ENCODE assay signal across 17 cellular contexts in the genomic region with DNA sequence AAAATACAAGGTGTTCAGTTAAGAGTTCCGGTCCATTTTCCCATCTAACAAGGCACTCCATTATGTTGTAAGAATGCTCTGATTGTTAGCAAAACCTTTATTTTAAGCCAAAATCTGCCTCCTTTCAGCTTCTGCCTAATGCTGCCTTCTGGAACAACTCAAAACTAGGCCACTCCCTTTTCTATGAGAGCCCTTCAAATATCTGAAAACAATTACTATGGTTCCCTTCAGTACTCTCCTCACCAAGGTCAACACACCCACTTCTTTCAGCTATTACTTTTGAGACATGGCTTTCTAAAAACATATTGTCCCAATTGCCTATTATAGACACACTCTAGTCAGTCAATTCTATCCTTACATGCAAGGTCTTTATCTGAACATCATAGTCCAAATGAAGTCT.
"Had no signal": no experiment of that assay in that cellular context is flagged by ENCODE, and none has a peak within 500 bp of the region (broad histone marks: within the 10 kb centered on the region; RNA-seq: fewer than 3 reads in every experiment).

No MANE protein-coding gene starts in this region.

- H3K36me3 Mint-ChIP-seq: stimulated activated effector memory CD8-positive, alpha-beta T cell treated with anti-CD3 and anti-CD28 coated beads, Interleukin-12 subunit alpha, Interleukin-12 subunit beta, amount 100 ng/mL, for 72 hours had no signal

- H3K4me1 ChIP-seq: esophagus squamous epithelium, stomach had no signal

- H3K4me2 ChIP-seq: smooth muscle cell had no signal

- H3K27ac Mint-ChIP-seq: activated CD4-positive, alpha-beta T cell treated with anti-CD3 and anti-CD28 coated beads for 36 hours; activated naive CD4-positive, alpha-beta T cell treated with anti-CD3 and anti-CD28 coated beads, Interleukin-2, amount 50 U/mL, for 72 hours; activated T-helper 1 cell treated with anti-CD3 and anti-CD28 coated beads, Interleukin-12 subunit alpha, Interleukin-12 subunit beta, Interleukin-2, Interleukin-4 antibody, amounts not matched to agents 30 ng/mL and 10 ng/mL and 1 ng/mL, durations not matched to agents 14 hours and 24 hours and 36 hours; dendritic cell treated with granulocyte-macrophage colony-stimulating factor and Interleukin-4, amounts not matched to agents 40 ng/mL and 50 ng/mL, for 4 days; naive thymus-derived CD8-positive, alpha-beta T cell; stimulated activated effector memory CD8-positive, alpha-beta T cell treated with anti-CD3 and anti-CD28 coated beads, Interleukin-12 subunit alpha, Interleukin-12 subunit beta, amount 100 ng/mL, for 72 hours had no signal

- H3K4me1 Mint-ChIP-seq: activated CD4-positive, alpha-beta T cell treated with anti-CD3 and anti-CD28 coated beads for 36 hours; naive thymus-derived CD8-positive, alpha-beta T cell; stimulated activated effector memory CD8-positive, alpha-beta T cell treated with anti-CD3 and anti-CD28 coated beads, Interleukin-12 subunit alpha, Interleukin-12 subunit beta, amount 100 ng/mL, for 72 hours had no signal

- ATAC-seq: activated CD4-positive, alpha-beta T cell treated with anti-CD3 and anti-CD28 coated beads for 36 hours; activated naive CD4-positive, alpha-beta T cell treated with anti-CD3 and anti-CD28 coated beads, Interleukin-2, amount 50 U/mL, for 72 hours; naive thymus-derived CD8-positive, alpha-beta T cell; sciatic nerve; stimulated activated effector memory CD8-positive, alpha-beta T cell treated with anti-CD3 and anti-CD28 coated beads, Interleukin-12 subunit alpha, Interleukin-12 subunit beta, amount 100 ng/mL, for 72 hours had no signal

- H3K36me3 ChIP-seq: esophagus squamous epithelium, ovary, stomach had no signal

- H3K9me3 ChIP-seq: ovary had no signal

- H3K27me3 ChIP-seq: esophagus squamous epithelium, ovary, stomach had no signal

- H3K27me3 Mint-ChIP-seq: activated CD4-positive, alpha-beta T cell treated with anti-CD3 and anti-CD28 coated beads for 36 hours; dendritic cell treated with granulocyte-macrophage colony-stimulating factor and Interleukin-4, amounts not matched to agents 40 ng/mL and 50 ng/mL, for 4 days; naive thymus-derived CD8-positive, alpha-beta T cell had no signal

- H3K4me3 Mint-ChIP-seq: activated CD4-positive, alpha-beta T cell treated with anti-CD3 and anti-CD28 coated beads for 36 hours; activated T-helper 1 cell treated with anti-CD3 and anti-CD28 coated beads, Interleukin-12 subunit alpha, Interleukin-12 subunit beta, Interleukin-2, Interleukin-4 antibody, amounts not matched to agents 30 ng/mL and 10 ng/mL and 1 ng/mL, durations not matched to agents 14 hours and 24 hours and 36 hours; dendritic cell treated with granulocyte-macrophage colony-stimulating factor and Interleukin-4, amounts not matched to agents 40 ng/mL and 50 ng/mL, for 4 days; naive thymus-derived CD8-positive, alpha-beta T cell; stimulated activated effector memory CD8-positive, alpha-beta T cell treated with anti-CD3 and anti-CD28 coated beads, Interleukin-12 subunit alpha, Interleukin-12 subunit beta, amount 100 ng/mL, for 72 hours had no signal

- H3K27ac ChIP-seq: esophagus squamous epithelium, ovary, stomach had no signal

- H3K4me3 ChIP-seq: esophagus squamous epithelium, ovary, smooth muscle cell, stomach had no signal

- H3K9me3 Mint-ChIP-seq: activated T-helper 1 cell treated with anti-CD3 and anti-CD28 coated beads, Interleukin-12 subunit alpha, Interleukin-12 subunit beta, Interleukin-2, Interleukin-4 antibody, amounts not matched to agents 30 ng/mL and 10 ng/mL and 1 ng/mL, durations not matched to agents 14 hours and 24 hours and 36 hours had no signal

- DNase-seq: activated CD4-positive, alpha-beta T cell treated with anti-CD3 and anti-CD28 coated beads for 36 hours; activated CD4-positive, alpha-beta T cell treated with anti-CD3 and anti-CD28 coated beads, Interleukin-2, amount 50 U/mL, for 48 hours; activated gamma-delta T cell treated with Interleukin-2 at 50 U/mL for 16 hours; activated T-cell treated with anti-CD3 and anti-CD28 coated beads for 4 hours; effector memory CD4-positive, alpha-beta T cell; esophagus squamous epithelium; naive thymus-derived CD8-positive, alpha-beta T cell; ovary; stimulated activated CD4-positive, alpha-beta T cell treated with anti-CD3 and anti-CD28 coated beads, Interleukin-4, amount 100 ng/mL, for 1 hour; stomach; trophoblast cell had no signal
